Comparison of ENCODE assay signal across 10 cellular contexts in the genomic region with DNA sequence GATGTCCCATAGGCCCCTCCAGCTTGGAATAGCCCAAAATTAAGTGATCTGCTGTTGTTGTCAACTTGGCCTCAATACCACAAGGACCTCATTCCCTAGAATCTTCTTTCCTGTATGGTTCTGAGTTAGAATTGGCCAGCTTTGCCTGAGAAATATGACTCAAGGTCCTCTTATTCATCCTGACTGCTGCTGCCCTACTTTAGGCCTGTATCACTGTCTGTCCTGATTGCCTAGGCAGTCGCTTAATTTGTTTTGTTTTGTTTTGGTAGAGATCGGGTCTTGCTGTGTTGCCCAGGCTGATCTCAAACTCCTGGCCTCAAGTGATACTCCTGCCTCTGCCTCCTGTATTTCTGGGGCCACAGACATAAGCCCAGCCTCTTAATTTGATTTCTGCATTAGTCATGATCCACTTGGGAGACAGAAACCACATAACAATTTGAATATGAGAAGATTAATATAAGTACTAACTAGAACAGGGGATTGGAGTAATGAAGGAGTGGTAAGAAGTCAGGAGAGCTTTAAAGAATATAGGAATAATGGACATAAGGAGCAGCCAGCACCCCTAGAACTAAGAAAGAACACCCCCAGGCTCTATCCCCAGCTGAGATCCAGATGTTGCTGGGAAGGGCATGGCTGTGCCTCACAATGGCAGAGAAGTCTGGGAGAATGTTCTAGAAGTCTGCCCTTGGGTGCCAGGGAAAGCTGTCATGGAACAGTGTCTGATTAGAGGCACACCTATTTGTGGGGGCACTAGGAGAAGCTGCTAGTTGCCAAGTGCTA. TPM values are rescaled to one million over a fixed set of nuclear protein-coding genes. Genes with fewer than 3 reads are reported as not detected.
DNase-seq lines count a peak whose midpoint lies in the region; ATAC-seq and TF ChIP-seq lines count a peak whose summit lies in the region.
"Had no signal": no experiment of that assay in that cellular context is flagged by ENCODE, and none has a peak within 500 bp of the region (broad histone marks: within the 10 kb centered on the region; RNA-seq: fewer than 3 reads in every experiment).

No MANE protein-coding gene starts in this region.

- no peaks in the 10 kb centered on the region for H3K9me3 Mint-ChIP-seq in osteocyte (ENCODE audit: unreplicated experiment)
- H3K9me3 Mint-ChIP-seq: central memory CD8-positive, alpha-beta T cell had no signal

- H3K36me3 Mint-ChIP-seq in osteocyte (ENCODE audit: unreplicated experiment): peaks cover 4% of the 10 kb centered on the region

- DNase-seq in adipocyte (ENCODE audit: low read depth) (peak; percentile 34), osteocyte (ENCODE audit: extremely low spot score, unreplicated experiment) (peak; percentile 6), Ammon's horn (ENCODE audit: low spot score) (no peak), cerebellar cortex (ENCODE audit: low spot score) (no peak)

- no peak for TF ChIP-seq CTCF in osteocyte (IDR thresholded peaks at IDR 0.05)

- peak overlapping the region; percentile 69 for H3K9ac ChIP-seq in adipocyte (ENCODE audit: low read length)

- no peak overlapping the region for H3K4me3 Mint-ChIP-seq in osteocyte (ENCODE audit: unreplicated experiment)
- H3K4me3 Mint-ChIP-seq: central memory CD8-positive, alpha-beta T cell had no signal

- no peak overlapping the region for H3K4me3 ChIP-seq in adipocyte (ENCODE audit: low read length)
- H3K4me3 ChIP-seq: right lobe of liver had no signal

- peaks cover 8% of the 10 kb centered on the region for H3K36me3 ChIP-seq in adipocyte (ENCODE audit: control insufficient read depth, insufficient read depth, low read length, severe bottlenecking)
- H3K36me3 ChIP-seq: right lobe of liver had no signal

- ATAC-seq in GM18909 (IDR thresholded peaks at IDR 0.05; ENCODE audit: poor library complexity, unreplicated experiment): peak; percentile 10
- peak; percentile 21 for ATAC-seq in HG03342 (IDR thresholded peaks at IDR 0.05; ENCODE audit: unreplicated experiment)
- ATAC-seq in GM19463 (IDR thresholded peaks at IDR 0.05; ENCODE audit: unreplicated experiment): no peak
- ATAC-seq in HG03469 (IDR thresholded peaks at IDR 0.05; ENCODE audit: unreplicated experiment): no peak

- no peaks in the 10 kb centered on the region for H3K27me3 Mint-ChIP-seq in osteocyte (ENCODE audit: unreplicated experiment)
- H3K27me3 Mint-ChIP-seq: central memory CD8-positive, alpha-beta T cell had no signal

- no peaks in the 10 kb centered on the region for H3K4me1 Mint-ChIP-seq in osteocyte (ENCODE audit: unreplicated experiment)

- H3K9me3 ChIP-seq in adipocyte (ENCODE audit: control insufficient read depth, low read length): no peaks in the 10 kb centered on the region
- H3K9me3 ChIP-seq: right lobe of liver had no signal

- no peaks in the 10 kb centered on the region for H3K27me3 ChIP-seq in adipocyte (replicated peaks; ENCODE audit: control insufficient read depth, insufficient read depth, low read length)
- H3K27me3 ChIP-seq: right lobe of liver had no signal

- H3K4me1 ChIP-seq in adipocyte (ENCODE audit: control insufficient read depth, insufficient read depth, low read length): peaks cover 21% of the 10 kb centered on the region
- H3K4me1 ChIP-seq: right lobe of liver had no signal

- no peak overlapping the region for H3K27ac Mint-ChIP-seq in osteocyte (ENCODE audit: unreplicated experiment)

RNA-seq across cellular contexts. Expression of gene TEX53, which starts 4.6 kb away (rescaled TPM):
- total RNA-seq in osteocyte: not detected in 2 replicates
- total RNA-seq: right lobe of liver had no signal

RNA-seq across cellular contexts. Expression of gene TEX48, which starts 29.0 kb away (rescaled TPM):
- total RNA-seq in osteocyte: not detected in 2 replicates
- total RNA-seq: right lobe of liver had no signal

RNA-seq across cellular contexts. Expression of gene TMEM268, which starts 41.9 kb away (rescaled TPM):
- 15.9 and 16.1 TPM in 2 replicates for total RNA-seq in osteocyte

Comparison
In these comparisons a context has a peak if more than half of its experiments do, and no peak if none do; other contexts are left out.
1. ATAC-seq: peak in GM18909 (single experiment) and HG03342 (single experiment); none in GM19463 (single experiment) and HG03469 (single experiment).
2. DNase-seq: peak in adipocyte (single experiment) and osteocyte (single experiment); none in Ammon's horn (single experiment) and cerebellar cortex (single experiment).